Comparison of ENCODE assay signal across 8 cellular contexts in the genomic region with DNA sequence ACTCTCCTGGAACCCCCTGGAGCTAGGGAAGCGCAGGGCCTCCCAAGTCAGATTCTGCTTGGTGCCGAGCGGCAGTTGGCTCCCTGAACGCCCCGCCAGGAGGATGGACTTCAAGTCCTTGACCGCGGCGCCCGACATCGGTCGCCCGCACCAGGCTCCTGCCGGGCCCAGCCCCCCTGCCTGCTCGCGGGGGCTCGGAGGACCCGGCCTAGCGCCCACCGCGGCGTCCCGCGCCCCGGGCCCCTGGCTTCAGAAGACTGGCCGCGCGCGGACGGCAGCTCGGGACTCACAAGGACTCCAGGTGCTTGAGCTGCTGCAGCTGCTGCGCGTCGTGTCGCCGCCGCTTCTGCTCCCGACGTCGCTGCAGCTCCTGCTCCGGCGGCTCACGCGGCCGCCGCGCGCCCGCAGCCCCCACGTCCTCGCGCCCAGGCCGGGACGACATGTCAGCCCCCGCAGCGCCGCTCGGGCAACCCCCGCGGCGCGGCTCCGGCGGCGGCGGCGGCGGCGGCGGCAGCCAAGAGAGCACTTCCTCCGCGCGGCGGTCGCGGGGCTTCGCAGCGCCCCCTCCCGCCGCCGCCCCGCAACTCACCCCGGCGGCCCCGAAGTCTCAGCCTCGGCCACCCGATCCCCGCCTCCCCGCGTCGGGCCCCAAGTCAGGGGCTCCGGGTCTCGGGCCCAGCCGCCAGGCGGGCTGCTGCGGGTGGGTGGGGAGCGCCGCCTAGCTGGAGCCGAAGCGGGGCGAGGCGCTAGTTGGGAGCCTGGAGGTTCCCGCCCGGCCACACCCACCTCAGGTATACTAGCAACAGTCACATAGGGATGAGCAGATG. TPM values are rescaled to one million over a fixed set of nuclear protein-coding genes. Genes with fewer than 3 reads are reported as not detected.
DNase-seq lines count a peak whose midpoint lies in the region; ATAC-seq and TF ChIP-seq lines count a peak whose summit lies in the region.

Gene RP9, minus strand, starts transcription at position 474 of the 827 bp plus-strand sequence. Its CDS starts 32 bp downstream, at position 442.

- TF ChIP-seq POLR2A in GM18526 (IDR thresholded peaks at IDR 0.05; ENCODE audit: extremely low read depth, insufficient read length) = peak; percentile 68

- no peaks in the 10 kb centered on the region for H3K9me3 Mint-ChIP-seq in WTC11

- in situ Hi-C loops in ACHN (cut with HindIII; ENCODE audit: low pct_ligation_motif_present, low pct_unique_long_range_greater_than_20kb, low sequenced_read_pairs) = no loop called here

- H3K27ac ChIP-seq in caudate nucleus (ENCODE audit: low read depth, low read length) = peak within 1 kb of the TSS; percentile 13

- peak; percentile 30 for ATAC-seq in HG03060 (IDR thresholded peaks at IDR 0.05; ENCODE audit: low read depth, unreplicated experiment)
- peak; percentile 95 for ATAC-seq in WTC11

- DNase-seq in ACHN (peak; percentile 81), NCI-H2171 (lab: John Stamatoyannopoulos, UW) (peak; percentile 85), WTC11 (ENCODE audit: low spot score) (peak; percentile 87), caudate nucleus (lab: John Stamatoyannopoulos, UW) (peak in 56 of 61 donors; percentile 7 to 79 (median 53)), kidney glomerular epithelial cell (lab: John Stamatoyannopoulos, UW) (peak; percentile 41)
- DNase-seq in stimulated activated CD4-positive, alpha-beta T cell treated with anti-CD3 and anti-CD28 coated beads, Interleukin-1b, Interleukin-23, amount 100 ng/mL, for 1 hour (ENCODE audit: low read depth in 2 of 2) = peak; percentile 39 to 66

- peaks cover 46% of the 10 kb centered on the region for H3K27me3 Mint-ChIP-seq in WTC11 (ENCODE audit: low read depth)

- peaks cover 17% of the 10 kb centered on the region for H3K4me1 Mint-ChIP-seq in WTC11

- CTCF ChIA-PET in WTC11 (lab: Charles Lee) = interaction anchor here (0.6 to 3.9 kb wide), 23 partner anchors 9 to 450 kb away, joined by 3 to 27 read pairs (median 4); partner anchors contain the start of genes BBS9, FKBP9 and NT5C3A

- peak within 1 kb of the TSS; percentile 91 for H3K4me3 Mint-ChIP-seq in WTC11

- POLR2A ChIA-PET in WTC11 (lab: Charles Lee) = no interaction called here

- TF ChIP-seq CTCF in WTC11 (IDR thresholded peaks at IDR 0.05) = peak; percentile 60

- H3K36me3 Mint-ChIP-seq in WTC11 = no peaks in the 10 kb centered on the region

- no peak within 1 kb of the TSS for H3K27ac Mint-ChIP-seq in WTC11

TF ChIP-seq in WTC11, 78 proteins besides CTCF, POLR2A, EP300 and RAD21 (continues in another document):
- TF ChIP-seq, protein P1, sequence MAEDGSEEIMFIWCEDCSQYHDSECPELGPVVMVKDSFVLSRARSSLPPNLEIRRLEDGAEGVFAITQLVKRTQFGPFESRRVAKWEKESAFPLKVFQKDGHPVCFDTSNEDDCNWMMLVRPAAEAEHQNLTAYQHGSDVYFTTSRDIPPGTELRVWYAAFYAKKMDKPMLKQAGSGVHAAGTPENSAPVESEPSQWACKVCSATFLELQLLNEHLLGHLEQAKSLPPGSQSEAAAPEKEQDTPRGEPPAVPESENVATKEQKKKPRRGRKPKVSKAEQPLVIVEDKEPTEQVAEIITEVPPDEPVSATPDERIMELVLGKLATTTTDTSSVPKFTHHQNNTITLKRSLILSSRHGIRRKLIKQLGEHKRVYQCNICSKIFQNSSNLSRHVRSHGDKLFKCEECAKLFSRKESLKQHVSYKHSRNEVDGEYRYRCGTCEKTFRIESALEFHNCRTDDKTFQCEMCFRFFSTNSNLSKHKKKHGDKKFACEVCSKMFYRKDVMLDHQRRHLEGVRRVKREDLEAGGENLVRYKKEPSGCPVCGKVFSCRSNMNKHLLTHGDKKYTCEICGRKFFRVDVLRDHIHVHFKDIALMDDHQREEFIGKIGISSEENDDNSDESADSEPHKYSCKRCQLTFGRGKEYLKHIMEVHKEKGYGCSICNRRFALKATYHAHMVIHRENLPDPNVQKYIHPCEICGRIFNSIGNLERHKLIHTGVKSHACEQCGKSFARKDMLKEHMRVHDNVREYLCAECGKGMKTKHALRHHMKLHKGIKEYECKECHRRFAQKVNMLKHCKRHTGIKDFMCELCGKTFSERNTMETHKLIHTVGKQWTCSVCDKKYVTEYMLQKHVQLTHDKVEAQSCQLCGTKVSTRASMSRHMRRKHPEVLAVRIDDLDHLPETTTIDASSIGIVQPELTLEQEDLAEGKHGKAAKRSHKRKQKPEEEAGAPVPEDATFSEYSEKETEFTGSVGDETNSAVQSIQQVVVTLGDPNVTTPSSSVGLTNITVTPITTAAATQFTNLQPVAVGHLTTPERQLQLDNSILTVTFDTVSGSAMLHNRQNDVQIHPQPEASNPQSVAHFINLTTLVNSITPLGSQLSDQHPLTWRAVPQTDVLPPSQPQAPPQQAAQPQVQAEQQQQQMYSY (CRISPR knock-in tag; IDR thresholded peaks at IDR 0.05) = peak; percentile 26; the same call in 1 of the 2 replicates
- TF ChIP-seq, protein P2, sequence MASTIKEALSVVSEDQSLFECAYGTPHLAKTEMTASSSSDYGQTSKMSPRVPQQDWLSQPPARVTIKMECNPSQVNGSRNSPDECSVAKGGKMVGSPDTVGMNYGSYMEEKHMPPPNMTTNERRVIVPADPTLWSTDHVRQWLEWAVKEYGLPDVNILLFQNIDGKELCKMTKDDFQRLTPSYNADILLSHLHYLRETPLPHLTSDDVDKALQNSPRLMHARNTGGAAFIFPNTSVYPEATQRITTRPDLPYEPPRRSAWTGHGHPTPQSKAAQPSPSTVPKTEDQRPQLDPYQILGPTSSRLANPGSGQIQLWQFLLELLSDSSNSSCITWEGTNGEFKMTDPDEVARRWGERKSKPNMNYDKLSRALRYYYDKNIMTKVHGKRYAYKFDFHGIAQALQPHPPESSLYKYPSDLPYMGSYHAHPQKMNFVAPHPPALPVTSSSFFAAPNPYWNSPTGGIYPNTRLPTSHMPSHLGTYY (CRISPR knock-in tag; IDR thresholded peaks at IDR 0.05) = no peak
- TF ChIP-seq, protein P3, sequence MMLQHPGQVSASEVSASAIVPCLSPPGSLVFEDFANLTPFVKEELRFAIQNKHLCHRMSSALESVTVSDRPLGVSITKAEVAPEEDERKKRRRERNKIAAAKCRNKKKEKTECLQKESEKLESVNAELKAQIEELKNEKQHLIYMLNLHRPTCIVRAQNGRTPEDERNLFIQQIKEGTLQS (CRISPR knock-in tag; conservative IDR thresholded peaks at IDR 0.05) = no peak
- TF ChIP-seq ZNF263 (CRISPR knock-in tag; IDR thresholded peaks at IDR 0.05; ENCODE audit: low read depth) = no peak
- no peak for TF ChIP-seq CBFB (CRISPR knock-in tag; IDR thresholded peaks at IDR 0.05; ENCODE audit: low read depth)
- TF ChIP-seq JAZF1 (CRISPR knock-in tag; IDR thresholded peaks at IDR 0.05) = no peak
- TF ChIP-seq FOXK1 (CRISPR knock-in tag; IDR thresholded peaks at IDR 0.05) = no peak
- TF ChIP-seq ATF6 (CRISPR knock-in tag; IDR thresholded peaks at IDR 0.05) = no peak
- 0 out of 2 replicates have a peak, but pooled peaks have one; percentile 11 for TF ChIP-seq TEAD1 (CRISPR knock-in tag; IDR thresholded peaks at IDR 0.05)
- TF ChIP-seq, protein P4, sequence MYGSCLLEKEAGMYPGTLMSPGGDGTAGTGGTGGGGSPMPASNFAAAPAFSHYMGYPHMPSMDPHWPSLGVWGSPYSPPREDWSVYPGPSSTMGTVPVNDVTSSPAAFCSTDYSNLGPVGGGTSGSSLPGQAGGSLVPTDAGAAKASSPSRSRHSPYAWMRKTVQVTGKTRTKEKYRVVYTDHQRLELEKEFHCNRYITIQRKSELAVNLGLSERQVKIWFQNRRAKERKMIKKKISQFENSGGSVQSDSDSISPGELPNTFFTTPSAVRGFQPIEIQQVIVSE (CRISPR knock-in tag; IDR thresholded peaks at IDR 0.05; ENCODE audit: borderline replicate concordance) = no peak
- TF ChIP-seq HMGA2 (CRISPR knock-in tag; IDR thresholded peaks at IDR 0.05) = no peak
- TF ChIP-seq OVOL2 (CRISPR knock-in tag; IDR thresholded peaks at IDR 0.05; ENCODE audit: borderline replicate concordance) = no peak
- TF ChIP-seq GTF2I (CRISPR knock-in tag; conservative IDR thresholded peaks at IDR 0.05) = no peak
- TF ChIP-seq NFYB (CRISPR knock-in tag; conservative IDR thresholded peaks at IDR 0.05; ENCODE audit: low read depth) = no peak
- no peak for TF ChIP-seq TP53 (CRISPR knock-in tag; IDR thresholded peaks at IDR 0.05)
- TF ChIP-seq ZNF423 (CRISPR knock-in tag; IDR thresholded peaks at IDR 0.05) = peak; percentile 34; the same call in 1 of the 2 replicates
- TF ChIP-seq, protein P5, sequence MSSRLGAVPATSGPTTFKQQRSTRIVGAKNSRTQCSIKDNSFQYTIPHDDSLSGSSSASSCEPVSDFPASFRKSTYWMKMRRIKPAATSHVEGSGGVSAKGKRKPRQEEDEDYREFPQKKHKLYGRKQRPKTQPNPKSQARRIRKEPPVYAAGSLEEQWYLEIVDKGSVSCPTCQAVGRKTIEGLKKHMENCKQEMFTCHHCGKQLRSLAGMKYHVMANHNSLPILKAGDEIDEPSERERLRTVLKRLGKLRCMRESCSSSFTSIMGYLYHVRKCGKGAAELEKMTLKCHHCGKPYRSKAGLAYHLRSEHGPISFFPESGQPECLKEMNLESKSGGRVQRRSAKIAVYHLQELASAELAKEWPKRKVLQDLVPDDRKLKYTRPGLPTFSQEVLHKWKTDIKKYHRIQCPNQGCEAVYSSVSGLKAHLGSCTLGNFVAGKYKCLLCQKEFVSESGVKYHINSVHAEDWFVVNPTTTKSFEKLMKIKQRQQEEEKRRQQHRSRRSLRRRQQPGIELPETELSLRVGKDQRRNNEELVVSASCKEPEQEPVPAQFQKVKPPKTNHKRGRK (CRISPR knock-in tag; IDR thresholded peaks at IDR 0.05; ENCODE audit: borderline replicate concordance) = no peak

RNA-seq across cellular contexts. Expression of gene RP9, which starts in this region (rescaled TPM):
- 10.7 to 10.9 TPM (median 10.8 TPM) in 3 replicates for total RNA-seq in WTC11 (2021)

Comparison
In these comparisons a context has a peak if more than half of its experiments do, and no peak if none do; other contexts are left out.
1. Peak in every context shown above with its lines: DNase-seq, ATAC-seq and H3K27ac ChIP-seq.